In the genomic region with DNA sequence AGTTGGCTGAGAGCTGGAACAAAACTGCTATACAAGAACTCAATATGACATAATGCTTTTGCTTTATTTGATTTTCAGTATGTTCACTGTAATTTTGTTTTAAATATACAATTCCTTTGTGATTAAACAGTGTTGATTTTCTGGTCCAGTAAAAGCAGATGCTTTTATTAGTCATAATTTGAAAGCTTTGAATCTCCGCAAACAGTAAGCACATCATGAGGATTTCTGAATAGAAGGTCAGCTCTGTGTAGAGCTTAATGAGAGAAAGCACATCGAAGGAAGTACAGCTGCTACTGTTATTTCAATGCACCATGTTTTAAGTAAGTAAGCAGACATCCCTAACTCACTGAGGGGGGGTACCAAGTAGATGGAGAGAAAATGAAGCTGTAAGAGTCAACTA, we compare ENCODE assay signal across 32 cellular contexts.
DNase-seq lines count a peak whose midpoint lies in the region; ATAC-seq and TF ChIP-seq lines count a peak whose summit lies in the region.
"Had no signal": no experiment of that assay in that cellular context is flagged by ENCODE, and none has a peak within 500 bp of the region (broad histone marks: within the 10 kb centered on the region; RNA-seq: fewer than 3 reads in every experiment).

No MANE protein-coding gene starts in this region.

- no peak overlapping the region for H3K4me3 Mint-ChIP-seq in natural killer cell
- H3K4me3 Mint-ChIP-seq: activated T-cell treated with anti-CD3 and anti-CD28 coated beads, Interleukin-2, amount 50 U/mL, for 24 hours; B cell; mesothelial cell of epicardium; nephron progenitor cell had no signal

- no peak overlapping the region for H3K27ac ChIP-seq in heart right ventricle
- H3K27ac ChIP-seq: A549, adrenal gland, coronary artery, esophagus squamous epithelium, pancreas, testis, vagina had no signal

- no peaks in the 10 kb centered on the region for H3K27me3 ChIP-seq in heart right ventricle
- H3K27me3 ChIP-seq: adrenal gland, esophagus squamous epithelium, pancreas, testis, vagina had no signal

- H3K4me1 ChIP-seq in heart right ventricle = no peaks in the 10 kb centered on the region
- H3K4me1 ChIP-seq: A549, adrenal gland, esophagus squamous epithelium, pancreas, testis, vagina had no signal

- no peak for ATAC-seq in natural killer cell
- ATAC-seq in heart right ventricle = no peak
- ATAC-seq: A549, HCT116, left ventricle myocardium superior, Panc1, pancreas, right cardiac atrium had no signal

- no peak for TF ChIP-seq CTCF in astrocyte of the cerebellum (IDR thresholded peaks at IDR 0.05; ENCODE audit: low read depth, low read length, missing control alignments)
- TF ChIP-seq CTCF in natural killer cell (IDR thresholded peaks at IDR 0.05) = no peak
- no peak for TF ChIP-seq CTCF in heart right ventricle (IDR thresholded peaks at IDR 0.05)

- H3K9me3 ChIP-seq in heart right ventricle = peaks cover 0 to 5% (median 0%) of the 10 kb centered on the region in 11 donors
- H3K9me3 ChIP-seq: A549, adrenal gland, esophagus squamous epithelium, pancreas, testis, vagina had no signal

- H3K27ac Mint-ChIP-seq in natural killer cell = no peak overlapping the region
- H3K27ac Mint-ChIP-seq: activated T-cell treated with anti-CD3 and anti-CD28 coated beads, Interleukin-2, amount 50 U/mL, for 24 hours; B cell; mesothelial cell of epicardium; nephron progenitor cell had no signal

- H3K4me1 Mint-ChIP-seq in natural killer cell = no peaks in the 10 kb centered on the region
- H3K4me1 Mint-ChIP-seq: B cell, nephron progenitor cell had no signal

- in situ Hi-C loops in astrocyte of the cerebellum (cut with HindIII; ENCODE audit: low sequenced_read_pairs) = no loop called here

- no peaks in the 10 kb centered on the region for H3K36me3 ChIP-seq in heart right ventricle
- H3K36me3 ChIP-seq: adrenal gland, esophagus squamous epithelium, pancreas, vagina had no signal

- 64 to 71% methylated on average over 2 of the region's 2 CpGs for WGBS in heart right ventricle, 2 donors

- H3K4me3 ChIP-seq in astrocyte of the cerebellum (ENCODE audit: low read depth, low read length) (no peak overlapping the region), heart right ventricle (no peak overlapping the region)
- H3K4me3 ChIP-seq: A549, adrenal gland, coronary artery, esophagus squamous epithelium, pancreas, testis, vagina had no signal

- no peaks in the 10 kb centered on the region for H3K36me3 Mint-ChIP-seq in natural killer cell
- H3K36me3 Mint-ChIP-seq: mesothelial cell of epicardium had no signal

- DNase-seq in NCI-H345 (lab: John Stamatoyannopoulos, UW) = peak; percentile 10
- no peak for DNase-seq in NCI-H345 treated with DMSO at 0.1 percent for 48 hours (lab: John Stamatoyannopoulos, UW; ENCODE audit: unreplicated experiment)
- DNase-seq in NCI-H446 (lab: John Stamatoyannopoulos, UW) = peak; percentile 25 to 45
- peak; percentile 3 for DNase-seq in astrocyte of the cerebellum (ENCODE audit: low read depth)
- peak; percentile 14 for DNase-seq in non-pigmented ciliary epithelial cell (ENCODE audit: low read depth)
- no peak for DNase-seq in natural killer cell
- no peak for DNase-seq in heart right ventricle
- DNase-seq in activated CD4-positive, alpha-beta T cell treated with anti-CD3 and anti-CD28 coated beads, Interleukin-2, amount 50 U/mL, for 1 hour = no peak
- DNase-seq: activated CD4-positive, CD25-positive, alpha-beta regulatory T cell treated with anti-CD3 and anti-CD28 coated beads, Interleukin-2, amount 50 U/mL, for 72 hours; activated CD8-positive, alpha-beta memory T cell treated with anti-CD3 and anti-CD28 coated beads for 24 hours; activated naive CD4-positive, alpha-beta T cell; activated T-cell treated with anti-CD3 and anti-CD28 coated beads, Interleukin-2, amount 50 U/mL, for 24 hours; adrenal gland; EL; esophagus squamous epithelium; IMR-90; left ventricle myocardium superior; nephron progenitor cell; pancreas; right cardiac atrium; SIG-M5; stimulated activated CD4-positive, alpha-beta T cell treated with anti-CD3 and anti-CD28 coated beads, Interleukin-12 subunit alpha, Interleukin-12 subunit beta, amount 100 ng/mL, for 4 hours; stimulated activated naive CD4-positive, alpha-beta T cell treated with Interleukin-2 at 50 U/mL for 16 hours; T-helper 1 cell; testis had no signal

- intact Hi-C loops in natural killer cell (cut with micrococcal nuclease) (no loop called here), heart right ventricle (cut with DNase I) (loop anchor here in 1 of 10 donors (10.0 kb wide), 1 partner anchor 52 kb away; no protein-coding TSS in a partner anchor)

- H3K9me3 Mint-ChIP-seq in natural killer cell = peaks cover 11 to 14% of the 10 kb centered on the region in 2 donors
- H3K9me3 Mint-ChIP-seq: activated T-cell treated with anti-CD3 and anti-CD28 coated beads, Interleukin-2, amount 50 U/mL, for 24 hours; nephron progenitor cell had no signal

- H3K27me3 Mint-ChIP-seq in natural killer cell (ENCODE audit: low read depth in 2 of 2) = no peaks in the 10 kb centered on the region
- H3K27me3 Mint-ChIP-seq: activated T-cell treated with anti-CD3 and anti-CD28 coated beads, Interleukin-2, amount 50 U/mL, for 24 hours; B cell had no signal

Comparison
In these comparisons a context has a peak if more than half of its experiments do, and no peak if none do; other contexts are left out.
1. DNase-seq: peak in NCI-H345 (single experiment), NCI-H446 (2 of 2), astrocyte of the cerebellum (single experiment) and non-pigmented ciliary epithelial cell (single experiment); none in NCI-H345 treated with DMSO at 0.1 percent for 48 hours (single experiment), natural killer cell (single experiment), heart right ventricle (0 of 2) and activated CD4-positive, alpha-beta T cell treated with anti-CD3 and anti-CD28 coated beads, Interleukin-2, amount 50 U/mL, for 1 hour (single experiment).